ENCODE assay signal across 20 cellular contexts in the genomic region with DNA sequence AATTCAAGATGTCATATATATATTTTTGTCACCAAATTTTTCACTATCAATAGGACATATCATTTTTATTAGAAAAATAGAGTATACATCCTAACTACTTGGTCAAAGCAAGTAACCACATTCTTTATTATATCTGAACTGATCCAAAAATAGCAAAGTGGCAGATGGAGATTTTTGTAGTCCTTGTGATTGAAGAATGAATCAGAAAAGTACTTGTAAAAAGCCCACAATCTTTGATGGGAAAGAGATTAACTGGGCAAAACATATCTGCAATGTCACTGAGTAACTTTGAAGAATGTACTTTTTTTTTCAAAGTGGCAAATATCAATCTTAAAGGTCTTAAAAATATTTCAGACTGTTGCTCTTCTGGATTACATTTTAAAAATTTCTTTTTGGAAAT.
"Had no signal": no experiment of that assay in that cellular context is flagged by ENCODE, and none has a peak within 500 bp of the region (broad histone marks: within the 10 kb centered on the region; RNA-seq: fewer than 3 reads in every experiment).

No MANE protein-coding gene starts in this region.

- H3K27ac ChIP-seq: colonic mucosa, foreskin keratinocyte, hepatocyte, left ventricle myocardium inferior, lower lobe of right lung, neutrophil, sigmoid colon, tibial artery, upper lobe of left lung, vagina had no signal

- ATAC-seq: foreskin keratinocyte; left cardiac atrium; lower lobe of right lung; naive thymus-derived CD8-positive, alpha-beta T cell; stimulated activated naive CD8-positive, alpha-beta T cell treated with anti-CD3 and anti-CD28 coated beads, Interleukin-15, Interleukin-2, amounts not matched to agents 100 U/mL and 50 U/mL, for 24 hours had no signal

- DNase-seq: colonic mucosa; dermis blood vessel endothelial cell; foreskin keratinocyte; head of caudate nucleus; kidney; left cardiac atrium; left ventricle myocardium inferior; lower lobe of right lung; midbrain; naive thymus-derived CD8-positive, alpha-beta T cell; sigmoid colon; small intestine; stimulated activated CD4-positive, alpha-beta T cell treated with anti-CD3 and anti-CD28 coated beads, Interleukin-2, amount 100 ng/mL, for 48 hours; stimulated activated naive CD8-positive, alpha-beta T cell treated with anti-CD3 and anti-CD28 coated beads, Interleukin-15, Interleukin-2, amounts not matched to agents 100 U/mL and 50 U/mL, for 24 hours; tibial artery; upper lobe of left lung had no signal

- H3K36me3 ChIP-seq: colonic mucosa, left ventricle myocardium inferior, lower lobe of right lung, neutrophil, sigmoid colon, tibial artery, upper lobe of left lung, vagina had no signal

- H3K27ac Mint-ChIP-seq: memory B cell; naive thymus-derived CD8-positive, alpha-beta T cell had no signal

- H3K4me3 Mint-ChIP-seq: memory B cell; naive thymus-derived CD8-positive, alpha-beta T cell had no signal

- H3K9me3 ChIP-seq: colonic mucosa, lower lobe of right lung, neutrophil, sigmoid colon, tibial artery, upper lobe of left lung, vagina had no signal

- H3K27me3 ChIP-seq: colonic mucosa, foreskin keratinocyte, hepatocyte, neutrophil, sigmoid colon, tibial artery, upper lobe of left lung, vagina had no signal

- H3K4me2 ChIP-seq: hepatocyte had no signal

- H3K4me1 ChIP-seq: colonic mucosa, foreskin keratinocyte, left ventricle myocardium inferior, lower lobe of right lung, sigmoid colon, tibial artery, upper lobe of left lung, vagina had no signal

- H3K4me1 Mint-ChIP-seq: memory B cell; naive thymus-derived CD8-positive, alpha-beta T cell had no signal

- H3K36me3 Mint-ChIP-seq: memory B cell; naive thymus-derived CD8-positive, alpha-beta T cell had no signal

- H3K27me3 Mint-ChIP-seq: memory B cell; naive thymus-derived CD8-positive, alpha-beta T cell had no signal

- H3K4me3 ChIP-seq: colonic mucosa, hepatocyte, left ventricle myocardium inferior, lower lobe of right lung, sigmoid colon, tibial artery, upper lobe of left lung, vagina had no signal

- H2AFZ ChIP-seq: hepatocyte had no signal
